In genomic region chr10:45000764-45001381, GRCh38 we compare ENCODE assay signal across 8 cellular contexts. TPM values are rescaled to one million over a fixed set of nuclear protein-coding genes. Genes with fewer than 3 reads are reported as not detected.
DNase-seq lines count a peak whose midpoint lies in the region; ATAC-seq and TF ChIP-seq lines count a peak whose summit lies in the region.

ZNF22 (plus strand) TSS chr10:45000923; CDS start chr10:45003369, 2,446 bp downstream.

- H3K27me3 Mint-ChIP-seq in CD14-positive monocyte (ENCODE audit: low read depth in 3 of 3) (peaks cover 0 to 6% (median 1%) of the 10 kb centered on the region in 3 donors), nephron (ENCODE audit: low read depth) (no peaks in the 10 kb centered on the region)

- H3K9me3 ChIP-seq in stomach = no peaks in the 10 kb centered on the region

- WGBS in stomach, 5 donors = 0 to 2% (median 1%) methylated on average over 23 to 79 of the region's 79 CpGs

- peak within 1 kb of the TSS; percentile 90 to 97 (median 95) for H3K27ac ChIP-seq in stomach

- H3K4me1 ChIP-seq in stomach = peaks cover 24 to 68% (median 58%) of the 10 kb centered on the region in 4 donors

- no peak for TF ChIP-seq EP300 in stomach (IDR thresholded peaks at IDR 0.05)

- peak; percentile 48 for ATAC-seq in HG03378 (IDR thresholded peaks at IDR 0.05; ENCODE audit: unreplicated experiment)

- TF ChIP-seq POLR2A in GM19193 (IDR thresholded peaks at IDR 0.05; ENCODE audit: extremely low read depth, insufficient read depth, insufficient read length) (peak; percentile 70), stomach (IDR thresholded peaks at IDR 0.05) (no peak)

- H3K36me3 ChIP-seq in stomach = peaks cover 0 to 25% (median 20%) of the 10 kb centered on the region in 4 donors

- TF ChIP-seq CTCF in CD14-positive monocyte (IDR thresholded peaks at IDR 0.05) (no peak), fibroblast of mammary gland (conservative IDR thresholded peaks at IDR 0.05; ENCODE audit: control insufficient read depth, insufficient read depth, low read depth, low read length) (no peak), nephron (IDR thresholded peaks at IDR 0.05; ENCODE audit: unreplicated experiment in 3 of 3) (no peak), stomach (IDR thresholded peaks at IDR 0.05) (peak in 1 of 7 experiments; percentile 19)

- H3K27ac Mint-ChIP-seq in CD14-positive monocyte (peak within 1 kb of the TSS; percentile 80 to 91 (median 90)), nephron (peak within 1 kb of the TSS; percentile 99 to 100 (median 99))

- peaks cover 19 to 21% of the 10 kb centered on the region in 2 donors for H3K36me3 Mint-ChIP-seq in CD14-positive monocyte
- H3K36me3 Mint-ChIP-seq in nephron (ENCODE audit: low read depth) = peaks cover 44% of the 10 kb centered on the region

- intact Hi-C loops in CD14-positive monocyte (cut with micrococcal nuclease) = no loop called here
- intact Hi-C loops in stomach (cut with DNase I; ENCODE audit: low total_unique reads) = no loop called here

- no peak for DNase-seq in CD14-positive monocyte (ENCODE audit: low spot score)
- DNase-seq in OCI-M1 (lab: John Stamatoyannopoulos, UW) = peak; percentile 91
- DNase-seq in activated T-helper 1 cell treated with Interleukin-2 at 50 U/mL for 16 hours (ENCODE audit: low read depth) = peak; percentile 48
- peak; percentile 66 for DNase-seq in fibroblast of mammary gland (ENCODE audit: low read depth)
- peak; percentile 68 for DNase-seq in stomach

- peaks cover 0 to 5% (median 2%) of the 10 kb centered on the region in 7 donors for H3K9me3 Mint-ChIP-seq in CD14-positive monocyte
- H3K9me3 Mint-ChIP-seq in nephron = peaks cover 14% of the 10 kb centered on the region

- H3K4me1 Mint-ChIP-seq in CD14-positive monocyte (peaks cover 45% of the 10 kb centered on the region), nephron (peaks cover 52% of the 10 kb centered on the region)

- H3K4me3 Mint-ChIP-seq in CD14-positive monocyte = peak within 1 kb of the TSS; percentile 95 to 97
- H3K4me3 Mint-ChIP-seq in nephron = peak within 1 kb of the TSS; percentile 90 to 97 (median 95)

- H3K27me3 ChIP-seq in stomach = no peaks in the 10 kb centered on the region

- H3K4me3 ChIP-seq in fibroblast of mammary gland (ENCODE audit: control insufficient read depth, low read depth, low read length) = peak within 1 kb of the TSS; percentile 68
- H3K4me3 ChIP-seq in stomach = peak within 1 kb of the TSS; percentile 58 to 63 (median 60)

RNA-seq across cellular contexts. Expression of gene ZNF22, which starts in this region (rescaled TPM):
- polyA plus RNA-seq in CD14-positive monocyte (10 to 100 TPM; 10.4 to 14.6 TPM), stomach (10 to 100 TPM; 12.1 to 23.5 (median 20.2) TPM)
- total RNA-seq in stomach = 10 to 100 TPM in 3 of 5 donors, 1 to 10 TPM in 1, under 1 TPM in 1; 0.58 to 39.8 (median 13.4) TPM
